ENCODE assay signal across 8 cellular contexts in the genomic region with DNA sequence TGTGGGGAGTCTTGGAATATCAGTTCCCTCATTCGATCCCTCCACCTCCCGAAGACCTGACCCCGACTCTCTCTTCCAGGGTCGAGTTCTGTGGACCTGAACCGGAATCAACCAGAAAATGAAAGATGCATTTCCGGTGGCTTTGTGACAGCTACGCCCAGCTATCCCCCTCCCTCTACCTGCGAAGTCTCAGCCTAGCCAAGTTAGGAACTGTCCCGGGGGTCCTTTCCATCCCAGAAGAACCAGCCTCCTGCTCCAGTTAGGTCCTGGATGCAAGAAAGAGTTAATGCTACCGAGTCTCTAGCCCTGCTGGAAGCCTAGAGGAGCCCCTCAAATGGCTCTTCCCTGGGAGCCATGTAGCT. TPM values are rescaled to one million over a fixed set of nuclear protein-coding genes. Genes with fewer than 3 reads are reported as not detected.
A peak's percentile ranks its signal among the peaks of the same experiment; 100 is the strongest.
DNase-seq lines count a peak whose midpoint lies in the region; ATAC-seq and TF ChIP-seq lines count a peak whose summit lies in the region.

No MANE protein-coding gene starts in this region.

- TF ChIP-seq CTCF in cardiac muscle cell (IDR thresholded peaks at IDR 0.05; ENCODE audit: low read depth, low read length) (no peak), esophagus muscularis mucosa (IDR thresholded peaks at IDR 0.05) (no peak), upper lobe of left lung (IDR thresholded peaks at IDR 0.05) (peak in 1 of 6 experiments; percentile 2)

- H3K27me3 ChIP-seq in cardiac muscle cell (no peaks in the 10 kb centered on the region), esophagus muscularis mucosa (no peaks in the 10 kb centered on the region), upper lobe of left lung (no peaks in the 10 kb centered on the region), SJCRH30 (no peaks in the 10 kb centered on the region)

- no peaks in the 10 kb centered on the region for H3K36me3 ChIP-seq in cardiac muscle cell
- peaks cover 0 to 10% (median 5%) of the 10 kb centered on the region in 4 donors for H3K36me3 ChIP-seq in esophagus muscularis mucosa
- H3K36me3 ChIP-seq in upper lobe of left lung = no peaks in the 10 kb centered on the region
- H3K36me3 ChIP-seq in SJCRH30 = no peaks in the 10 kb centered on the region

- H3K4me3 ChIP-seq in cardiac muscle cell (peak overlapping the region; percentile 29), esophagus muscularis mucosa (peak overlapping the region; percentile 35 to 50 (median 38)), upper lobe of left lung (peak overlapping the region in 3 of 4 donors; percentile 9 to 35 (median 29)), SJCRH30 (no peak overlapping the region)

- no peaks in the 10 kb centered on the region for H3K9me3 ChIP-seq in cardiac muscle cell (ENCODE audit: low read depth)
- H3K9me3 ChIP-seq in esophagus muscularis mucosa = peaks cover 0 to 4% (median 0%) of the 10 kb centered on the region in 4 donors
- peaks cover 0 to under 1% (median 0%) of the 10 kb centered on the region in 4 donors for H3K9me3 ChIP-seq in upper lobe of left lung
- H3K9me3 ChIP-seq in SJCRH30 (replicated peaks) = no peaks in the 10 kb centered on the region

- H3K27ac ChIP-seq in cardiac muscle cell (no peak overlapping the region), esophagus muscularis mucosa (replicated peaks in 1 of 4) (no peak overlapping the region), upper lobe of left lung (no peak overlapping the region), SJCRH30 (no peak overlapping the region)

- TF ChIP-seq POLR2A in esophagus muscularis mucosa (IDR thresholded peaks at IDR 0.05; ENCODE audit: low read depth) (no peak), upper lobe of left lung (IDR thresholded peaks at IDR 0.05) (no peak)

- WGBS in esophagus muscularis mucosa = 38% methylated on average over 10 of the region's 10 CpGs
- WGBS in upper lobe of left lung, 2 donors = 17 to 60% methylated on average over 6 to 10 of the region's 10 CpGs

- DNase-seq in cardiac muscle cell (ENCODE audit: low read depth in 1 of 2, low spot score in 1 of 2) = no peak
- no peak for DNase-seq in left ventricle myocardium superior
- DNase-seq in esophagus muscularis mucosa (ENCODE audit: extremely low spot score) = no peak
- DNase-seq in upper lobe of left lung = no peak
- no peak for DNase-seq in effector CD8-positive, alpha-beta T cell (lab: John Stamatoyannopoulos, UW)
- DNase-seq in SJCRH30 = no peak
- no peak for DNase-seq in NCI-H69 (lab: John Stamatoyannopoulos, UW)

- no peak for TF ChIP-seq EP300 in esophagus muscularis mucosa (IDR thresholded peaks at IDR 0.05)
- no peak for TF ChIP-seq EP300 in upper lobe of left lung (IDR thresholded peaks at IDR 0.05)

- H3K4me1 ChIP-seq in cardiac muscle cell (ENCODE audit: low read depth) (no peaks in the 10 kb centered on the region), esophagus muscularis mucosa (peaks cover 0 to 4% (median 0%) of the 10 kb centered on the region in 4 donors), upper lobe of left lung (no peaks in the 10 kb centered on the region), SJCRH30 (no peaks in the 10 kb centered on the region)

- intact Hi-C loops in left ventricle myocardium superior (cut with micrococcal nuclease) (no loop called here), esophagus muscularis mucosa (cut with DNase I) (no loop called here)

- no peak for ATAC-seq in left ventricle myocardium superior
- peak; percentile 60 for ATAC-seq in HG03354 (IDR thresholded peaks at IDR 0.05; ENCODE audit: poor library complexity, severe bottlenecking, unreplicated experiment)
- ATAC-seq in upper lobe of left lung (ENCODE audit: low FRiP score in 2 of 2) = peak in 1 of 2 donors; percentile 51

RNA-seq across cellular contexts. Expression of gene ETDC, which starts 13.4 kb away (rescaled TPM):
- total RNA-seq in cardiac muscle cell (not detected in 2 replicates), left ventricle myocardium superior (not detected), esophagus muscularis mucosa (not detected), upper lobe of left lung (not detected)
- polyA plus RNA-seq in cardiac muscle cell = not detected in 2 replicates
- not detected in 2 replicates for total RNA-seq in SJCRH30 (2014; rRNA removed; shearing (Covaris generic))

RNA-seq across cellular contexts. Expression of gene ETDA, which starts 44.1 kb away (rescaled TPM):
- total RNA-seq in cardiac muscle cell = not detected in 2 replicates
- not detected in 2 replicates for polyA plus RNA-seq in cardiac muscle cell
- total RNA-seq in left ventricle myocardium superior = not detected
- not detected for total RNA-seq in esophagus muscularis mucosa
- total RNA-seq in upper lobe of left lung = not detected
- total RNA-seq in SJCRH30 (2014; rRNA removed; shearing (Covaris generic)) = not detected in 2 replicates

RNA-seq across cellular contexts. Expression of gene ZNF75D, which starts 48.0 kb away (rescaled TPM):
- total RNA-seq in cardiac muscle cell (5.4 and 6.6 TPM in 2 replicates), left ventricle myocardium superior (6.9 TPM), esophagus muscularis mucosa (1 to 10 TPM; 5.5 to 7.1 (median 6.9) TPM), upper lobe of left lung (10 to 100 TPM in 3 of 6 donors, 1 to 10 TPM in 3; 7.5 to 22.0 (median 11.9) TPM)
- 6.1 and 6.5 TPM in 2 replicates for polyA plus RNA-seq in cardiac muscle cell
- 9.6 and 11.0 TPM in 2 replicates for total RNA-seq in SJCRH30 (2014; rRNA removed; shearing (Covaris generic))

RNA-seq across cellular contexts. Expression of gene ZNF449, which starts 48.7 kb away (rescaled TPM):
- total RNA-seq in cardiac muscle cell (5.1 and 18.5 TPM in 2 replicates), left ventricle myocardium superior (5.5 TPM), esophagus muscularis mucosa (10 to 100 TPM in 1 of 4 donors, 1 to 10 TPM in 3; 6.0 to 10.4 (median 8.1) TPM), upper lobe of left lung (10 to 100 TPM in 1 of 6 donors, 1 to 10 TPM in 5; 5.1 to 12.6 (median 5.3) TPM)
- polyA plus RNA-seq in cardiac muscle cell = 11.8 and 27.8 TPM in 2 replicates
- total RNA-seq in SJCRH30 (2014; rRNA removed; shearing (Covaris generic)) = 5.5 and 7.4 TPM in 2 replicates
